Comparison of ENCODE assay signal across 11 cellular contexts in genomic region chr3:150074697-150075416, GRCh38.
DNase-seq lines count a peak whose midpoint lies in the region; ATAC-seq and TF ChIP-seq lines count a peak whose summit lies in the region.
"Had no signal": no experiment of that assay in that cellular context is flagged by ENCODE, and none has a peak within 500 bp of the region (broad histone marks: within the 10 kb centered on the region; RNA-seq: fewer than 3 reads in every experiment).

No MANE protein-coding gene starts in this region.

- no peak overlapping the region for H3K4me3 ChIP-seq in breast epithelium
- H3K4me3 ChIP-seq in gastroesophageal sphincter, result no peak overlapping the region

- peak; percentile 66 for ATAC-seq in GM21526 (IDR thresholded peaks at IDR 0.05; ENCODE audit: low FRiP score, unreplicated experiment)
- ATAC-seq in HG03175 (IDR thresholded peaks at IDR 0.05; ENCODE audit: unreplicated experiment), result peak; percentile 32
- no peak for ATAC-seq in HG03469 (IDR thresholded peaks at IDR 0.05; ENCODE audit: unreplicated experiment)
- no peak for ATAC-seq in gastroesophageal sphincter
- ATAC-seq: sciatic nerve had no signal

- 50 to 78% methylated on average over 6 to 7 of the region's 7 CpGs for WGBS in gastroesophageal sphincter (ENCODE audit: low coverage in 1 of 2), 2 donors

- peak; percentile 30 for DNase-seq in GM13977 (ENCODE audit: low spot score)
- DNase-seq in islet precursor cell, result peak; percentile 23
- no peak for DNase-seq in activated T-cell treated with anti-CD3 and anti-CD28 coated beads, Interleukin-2, amount 50 U/mL, for 48 hours
- DNase-seq in breast epithelium (ENCODE audit: low spot score in 2 of 2), result no peak
- DNase-seq: CD4-positive, alpha-beta memory T cell; NCI-H1417 treated with DMSO at 0.1 percent for 48 hours had no signal

- H3K9me3 ChIP-seq in breast epithelium (peaks cover 5 to 13% of the 10 kb centered on the region in 2 donors), gastroesophageal sphincter (peaks cover 0 to 8% (median 0%) of the 10 kb centered on the region in 3 donors)

- in situ Hi-C loops in GM13977 (cut with MboI; ENCODE audit: low pct_unique_long_range_greater_than_20kb, low sequenced_read_pairs, unreplicated experiment), result no loop called here

- no peak for TF ChIP-seq EP300 in gastroesophageal sphincter (IDR thresholded peaks at IDR 0.05)

- H3K27me3 ChIP-seq in breast epithelium (no peaks in the 10 kb centered on the region), gastroesophageal sphincter (no peaks in the 10 kb centered on the region)

- intact Hi-C loops in breast epithelium (cut with DNase I; ENCODE audit: low total_unique reads), result loop anchor here (5.0 kb wide), 1 partner anchor 378 kb away; no protein-coding TSS in a partner anchor

- TF ChIP-seq POLR2A in breast epithelium (IDR thresholded peaks at IDR 0.05), result no peak
- TF ChIP-seq POLR2A in gastroesophageal sphincter (IDR thresholded peaks at IDR 0.05), result no peak

- H3K4me1 ChIP-seq in breast epithelium, result peaks cover 0 to 5% of the 10 kb centered on the region in 2 donors
- H3K4me1 ChIP-seq in gastroesophageal sphincter, result peaks cover 0 to 13% (median 0%) of the 10 kb centered on the region in 3 donors

- H3K36me3 ChIP-seq in breast epithelium, result no peaks in the 10 kb centered on the region
- H3K36me3 ChIP-seq in gastroesophageal sphincter, result no peaks in the 10 kb centered on the region

- TF ChIP-seq CTCF in GM13977 (IDR thresholded peaks at IDR 0.05; ENCODE audit: extremely low read depth, insufficient read depth, missing control alignments) (no peak), breast epithelium (IDR thresholded peaks at IDR 0.05) (no peak), gastroesophageal sphincter (IDR thresholded peaks at IDR 0.05) (no peak)

- H3K27ac ChIP-seq in breast epithelium (no peak overlapping the region), gastroesophageal sphincter (no peak overlapping the region)

Comparison
In these comparisons a context has a peak if more than half of its experiments do, and no peak if none do; other contexts are left out.
1. DNase-seq: peak in GM13977 (single experiment) and islet precursor cell (single experiment); none in activated T-cell treated with anti-CD3 and anti-CD28 coated beads, Interleukin-2, amount 50 U/mL, for 48 hours (0 of 2) and breast epithelium (0 of 2).
2. ATAC-seq: peak in GM21526 (single experiment) and HG03175 (single experiment); none in HG03469 (single experiment) and gastroesophageal sphincter (single experiment).